Comparison of ENCODE assay signal across 25 cellular contexts in the genomic region with DNA sequence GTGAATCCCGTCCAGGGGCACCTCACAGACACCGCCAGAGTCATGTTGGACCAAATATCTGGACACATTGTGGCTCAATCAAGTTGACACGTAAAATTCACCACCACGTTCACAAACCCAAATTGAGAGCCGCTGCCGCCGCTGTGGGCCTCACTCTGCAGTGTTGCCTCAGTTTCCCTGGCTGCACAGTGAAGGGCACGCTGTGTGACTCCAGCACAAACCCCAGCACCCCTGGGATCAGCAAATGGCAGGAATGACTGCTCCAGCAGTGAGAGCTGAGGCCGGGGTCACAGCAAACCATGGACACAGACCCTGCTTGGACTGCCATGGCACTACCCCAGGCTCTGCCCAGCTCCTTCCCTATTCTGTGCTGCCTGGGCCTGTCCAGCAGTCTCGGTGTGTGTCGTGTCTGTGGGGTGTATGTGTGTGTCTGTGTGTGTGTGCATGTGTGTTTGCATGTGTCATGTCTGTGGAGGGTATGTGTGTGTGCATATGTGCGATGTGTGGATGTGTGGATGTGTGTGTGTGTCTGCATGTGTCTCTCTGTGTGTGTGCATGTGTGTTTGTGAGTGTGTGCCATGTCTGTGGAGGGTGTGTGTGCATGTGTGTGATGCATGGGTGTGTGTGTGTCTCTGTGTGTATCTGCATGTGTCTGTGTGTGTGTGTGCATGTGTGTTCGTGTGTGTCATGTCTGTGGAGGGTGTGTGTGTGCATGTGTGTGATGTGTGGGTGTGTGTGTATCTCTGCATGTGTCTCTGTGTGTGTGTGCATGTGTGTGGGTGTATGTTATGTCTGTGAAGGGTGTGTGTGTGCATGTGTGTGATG.
"Had no signal": no experiment of that assay in that cellular context is flagged by ENCODE, and none has a peak within 500 bp of the region (broad histone marks: within the 10 kb centered on the region; RNA-seq: fewer than 3 reads in every experiment).

No MANE protein-coding gene starts in this region.

- H3K4me3 Mint-ChIP-seq: endodermal cell, naive B cell, nephron, type B pancreatic cell had no signal

- FAIRE-seq: endothelial cell of umbilical vein had no signal

- ATAC-seq: left lobe of liver, psoas muscle had no signal

- H3K79me2 ChIP-seq: parathyroid adenoma had no signal

- DNase-seq: effector CD4-positive, alpha-beta T cell; endodermal cell; erythroblast; foreskin melanocyte; hippocampal formation; kidney glomerular epithelial cell; mesenchymal stem cell; midbrain; naive B cell; retina; sigmoid colon; stimulated activated CD4-positive, alpha-beta T cell treated with anti-CD3 and anti-CD28 coated beads, Interleukin-12 subunit alpha, Interleukin-12 subunit beta, amount 100 ng/mL, for 4 hours; stimulated activated naive CD4-positive, alpha-beta T cell; stomach; substantia nigra had no signal

- H3K9me3 ChIP-seq: psoas muscle had no signal

- H3K27ac Mint-ChIP-seq: endodermal cell, naive B cell, type B pancreatic cell had no signal

- H3K36me3 ChIP-seq: sigmoid colon, stomach, thoracic aorta had no signal

- H3K4me1 ChIP-seq: parathyroid adenoma, psoas muscle, sigmoid colon, stomach had no signal

- H3K4me3 ChIP-seq: coronary artery, lung, psoas muscle, sigmoid colon, skin epidermis, stomach, thoracic aorta had no signal

- H3K9ac ChIP-seq: parathyroid adenoma had no signal

- H3K4me1 Mint-ChIP-seq: endodermal cell, naive B cell had no signal

- H2AFZ ChIP-seq: parathyroid adenoma had no signal

- H3K27ac ChIP-seq: coronary artery, parathyroid adenoma, psoas muscle, sigmoid colon, skin epidermis, stomach, thoracic aorta had no signal
